Comparison of ENCODE assay signal across 6 cellular contexts in the genomic region with DNA sequence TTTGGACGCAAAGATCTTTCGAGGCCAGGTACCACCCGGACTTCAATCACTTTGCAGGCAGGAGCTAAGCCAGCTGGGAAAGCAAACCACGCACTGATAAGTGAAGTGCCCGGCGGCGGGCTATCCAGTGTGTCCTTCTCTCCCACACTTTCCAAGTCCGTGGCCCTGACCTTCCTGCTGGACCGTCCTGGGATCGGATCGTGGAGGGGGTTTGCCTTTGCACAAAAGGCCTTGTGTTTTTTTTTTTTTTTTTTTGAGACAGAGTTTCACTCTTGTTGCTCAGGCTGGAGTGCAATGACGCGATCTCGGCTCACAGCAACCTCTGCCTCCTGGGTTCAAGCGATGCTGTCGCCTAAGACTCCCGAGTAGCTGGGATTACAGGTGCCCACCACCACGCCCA. TPM values are rescaled to one million over a fixed set of nuclear protein-coding genes. Genes with fewer than 3 reads are reported as not detected.
"Had no signal": no experiment of that assay in that cellular context is flagged by ENCODE, and none has a peak within 500 bp of the region (broad histone marks: within the 10 kb centered on the region; RNA-seq: fewer than 3 reads in every experiment).

No MANE protein-coding gene starts in this region.

RNA-seq across cellular contexts. Expression of gene APOBEC3F, which starts 2.4 kb away (rescaled TPM):
- polyA plus RNA-seq: neural cell had no signal

RNA-seq across cellular contexts. Expression of gene APOBEC3D, which starts 22.1 kb away (rescaled TPM):
- polyA plus RNA-seq: neural cell had no signal

RNA-seq across cellular contexts. Expression of gene APOBEC3C, which starts 29.0 kb away (rescaled TPM):
- polyA plus RNA-seq: neural cell had no signal

RNA-seq across cellular contexts. Expression of gene APOBEC3G, which starts 34.0 kb away (rescaled TPM):
- polyA plus RNA-seq: neural cell had no signal

RNA-seq across cellular contexts. Expression of gene APOBEC3H, which starts 54.0 kb away (rescaled TPM):
- total RNA-seq: left colon, liver, progenitor cell of endocrine pancreas, skeletal muscle tissue, temporal lobe had no signal
- polyA plus RNA-seq: neural cell had no signal
